ENCODE assay signal across 19 cellular contexts in genomic region chr11:132045116-132045515, GRCh38.
"Had no signal": no experiment of that assay in that cellular context is flagged by ENCODE, and none has a peak within 500 bp of the region (broad histone marks: within the 10 kb centered on the region; RNA-seq: fewer than 3 reads in every experiment).

No MANE protein-coding gene starts in this region.

- H3K36me3 ChIP-seq: cardiac muscle cell, gastroesophageal sphincter, prostate gland, thoracic aorta had no signal

- H3K9me3 ChIP-seq: gastroesophageal sphincter, prostate gland, thoracic aorta had no signal

- ATAC-seq: activated CD8-positive, alpha-beta T cell treated with anti-CD3 and anti-CD28 coated beads, Interleukin-2, amount 10 ng/mL, durations not matched to agents 7 days and 5 days; activated naive CD8-positive, alpha-beta T cell treated with anti-CD3 and anti-CD28 coated beads, Interleukin-2, amount 50 U/mL, for 24 hours; gastroesophageal sphincter; left ventricle myocardium superior; natural killer cell treated with Interleukin-12 subunit alpha and Interleukin-12 subunit beta and Interleukin-15 and Interleukin-18, amount 100 ng/mL, for 72 hours had no signal

- H3K27me3 ChIP-seq: gastroesophageal sphincter had no signal

- DNase-seq: activated CD4-positive, alpha-beta T cell treated with anti-CD3 and anti-CD28 coated beads, Interleukin-2, amount 10 ng/mL, durations not matched to agents 7 days and 5 days; activated CD4-positive, CD25-positive, alpha-beta regulatory T cell treated with anti-CD3 and anti-CD28 coated beads, Interleukin-2, amount 50 U/mL, for 72 hours; activated CD8-positive, alpha-beta T cell treated with anti-CD3 and anti-CD28 coated beads, Interleukin-2, amount 10 ng/mL, durations not matched to agents 7 days and 5 days; activated gamma-delta T cell; activated naive CD4-positive, alpha-beta T cell treated with anti-CD3 and anti-CD28 coated beads, Interleukin-2, amount 50 U/mL, for 16 hours; activated naive CD8-positive, alpha-beta T cell treated with anti-CD3 and anti-CD28 coated beads, Interleukin-2, amount 50 U/mL, for 24 hours; cortex of kidney; head of caudate nucleus; left ventricle myocardium superior; stimulated activated CD4-positive, alpha-beta T cell treated with anti-CD3 and anti-CD28 coated beads, Interleukin-4, amount 100 ng/mL, for 1 hour; stimulated activated naive CD4-positive, alpha-beta T cell treated with Interleukin-2 at 50 U/mL for 16 hours; T-helper 9 cell had no signal

- H3K4me1 ChIP-seq: prostate gland had no signal

- H3K4me3 ChIP-seq: cardiac muscle cell, gastroesophageal sphincter, prostate gland, thoracic aorta had no signal

- H3K27ac ChIP-seq: cardiac muscle cell, epithelial cell of prostate, gastroesophageal sphincter, prostate gland, thoracic aorta, VCaP had no signal
